Comparison of ENCODE assay signal across 11 cellular contexts in the genomic region with DNA sequence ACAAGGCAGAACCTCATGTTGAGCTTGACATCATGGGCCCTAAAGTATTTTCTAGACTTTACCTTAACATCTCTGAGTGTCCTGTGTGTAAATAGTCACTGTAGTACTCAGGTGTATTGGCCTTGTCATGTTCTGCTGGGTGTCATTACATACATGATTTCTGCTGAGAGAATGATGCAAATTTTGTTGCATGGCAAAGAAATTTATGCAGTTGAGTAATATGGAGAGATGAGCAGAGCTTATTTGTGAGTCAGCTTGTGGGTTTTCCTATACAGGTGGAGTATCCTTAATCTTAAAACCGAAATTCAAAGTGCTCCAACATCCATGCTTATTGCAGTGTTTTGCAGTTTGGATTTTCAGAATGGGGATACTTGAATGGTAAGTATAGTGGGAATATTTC. TPM values are rescaled to one million over a fixed set of nuclear protein-coding genes. Genes with fewer than 3 reads are reported as not detected.
A peak's percentile ranks its signal among the peaks of the same experiment; 100 is the strongest.
DNase-seq lines count a peak whose midpoint lies in the region; ATAC-seq and TF ChIP-seq lines count a peak whose summit lies in the region.
"Had no signal": no experiment of that assay in that cellular context is flagged by ENCODE, and none has a peak within 500 bp of the region (broad histone marks: within the 10 kb centered on the region; RNA-seq: fewer than 3 reads in every experiment).

No MANE protein-coding gene starts in this region.

- H3K27ac Mint-ChIP-seq in activated CD8-positive, alpha-beta memory T cell treated with anti-CD3 and anti-CD28 coated beads, Interleukin-2, amount 10 ng/mL, durations not matched to agents 7 days and 5 days, result peak overlapping the region; percentile 85
- H3K27ac Mint-ChIP-seq in activated T-helper 1 cell treated with anti-CD3 and anti-CD28 coated beads, Interleukin-12 subunit alpha, Interleukin-12 subunit beta, Interleukin-2, Interleukin-4 antibody, amounts not matched to agents 30 ng/mL and 10 ng/mL and 1 ng/mL, durations not matched to agents 14 hours and 24 hours and 36 hours, result peak overlapping the region; percentile 89

- H3K27me3 ChIP-seq in spleen (replicated peaks in 1 of 7), result no peaks in the 10 kb centered on the region

- ATAC-seq in activated CD8-positive, alpha-beta memory T cell treated with anti-CD3 and anti-CD28 coated beads, Interleukin-2, amount 10 ng/mL, durations not matched to agents 7 days and 5 days, result peak; percentile 54
- ATAC-seq in HG02759 (IDR thresholded peaks at IDR 0.05; ENCODE audit: unreplicated experiment) (peak; percentile 47), HG03025 (IDR thresholded peaks at IDR 0.05; ENCODE audit: low FRiP score, unreplicated experiment) (no peak)

- H3K4me1 ChIP-seq in spleen, result peaks cover 8 to 49% (median 37%) of the 10 kb centered on the region in 6 donors

- no peak for DNase-seq in activated CD8-positive, alpha-beta memory T cell treated with anti-CD3 and anti-CD28 coated beads, Interleukin-2, amount 10 ng/mL, durations not matched to agents 7 days and 5 days
- DNase-seq in activated CD8-positive, alpha-beta memory T cell treated with anti-CD3 and anti-CD28 coated beads for 24 hours, result no peak
- DNase-seq in activated T-helper 1 cell treated with anti-CD3 and anti-CD28 coated beads, Interleukin-12 subunit alpha, Interleukin-12 subunit beta, Interleukin-2, Interleukin-4 antibody, amounts not matched to agents 30 ng/mL and 10 ng/mL and 1 ng/mL, durations not matched to agents 14 hours and 24 hours and 36 hours (ENCODE audit: low spot score), result no peak
- DNase-seq in spleen, result no peak
- no peak for DNase-seq in occipital lobe (lab: John Stamatoyannopoulos, UW)
- no peak for DNase-seq in A172 (ENCODE audit: low spot score)
- DNase-seq: erythroblast, naive B cell had no signal

- H3K27me3 Mint-ChIP-seq in activated CD8-positive, alpha-beta memory T cell treated with anti-CD3 and anti-CD28 coated beads, Interleukin-2, amount 10 ng/mL, durations not matched to agents 7 days and 5 days, result no peaks in the 10 kb centered on the region
- no peaks in the 10 kb centered on the region for H3K27me3 Mint-ChIP-seq in activated T-helper 1 cell treated with anti-CD3 and anti-CD28 coated beads, Interleukin-12 subunit alpha, Interleukin-12 subunit beta, Interleukin-2, Interleukin-4 antibody, amounts not matched to agents 30 ng/mL and 10 ng/mL and 1 ng/mL, durations not matched to agents 14 hours and 24 hours and 36 hours (ENCODE audit: insufficient read depth)
- H3K27me3 Mint-ChIP-seq: naive B cell had no signal

- H3K9me3 Mint-ChIP-seq in activated CD8-positive, alpha-beta memory T cell treated with anti-CD3 and anti-CD28 coated beads, Interleukin-2, amount 10 ng/mL, durations not matched to agents 7 days and 5 days (ENCODE audit: low read depth), result no peaks in the 10 kb centered on the region
- H3K9me3 Mint-ChIP-seq in activated T-helper 1 cell treated with anti-CD3 and anti-CD28 coated beads, Interleukin-12 subunit alpha, Interleukin-12 subunit beta, Interleukin-2, Interleukin-4 antibody, amounts not matched to agents 30 ng/mL and 10 ng/mL and 1 ng/mL, durations not matched to agents 14 hours and 24 hours and 36 hours, result no peaks in the 10 kb centered on the region

- H3K4me3 Mint-ChIP-seq in activated CD8-positive, alpha-beta memory T cell treated with anti-CD3 and anti-CD28 coated beads, Interleukin-2, amount 10 ng/mL, durations not matched to agents 7 days and 5 days, result no peak overlapping the region
- peak overlapping the region; percentile 57 for H3K4me3 Mint-ChIP-seq in activated T-helper 1 cell treated with anti-CD3 and anti-CD28 coated beads, Interleukin-12 subunit alpha, Interleukin-12 subunit beta, Interleukin-2, Interleukin-4 antibody, amounts not matched to agents 30 ng/mL and 10 ng/mL and 1 ng/mL, durations not matched to agents 14 hours and 24 hours and 36 hours

- no peak for TF ChIP-seq POLR2A in spleen (IDR thresholded peaks at IDR 0.05)

- CTCF ChIA-PET in activated CD8-positive, alpha-beta memory T cell treated with anti-CD3 and anti-CD28 coated beads, Interleukin-2, amount 10 ng/mL, durations not matched to agents 7 days and 5 days (lab: Charles Lee), result interaction anchor here (0.9 kb wide), 1 partner anchor 11 kb away, joined by 3 read pairs; no protein-coding TSS in a partner anchor

- 0 to 41% (median 0%) methylated on average over 1 of the region's 1 CpG for WGBS in spleen, 5 donors

- intact Hi-C loops in activated T-helper 1 cell treated with anti-CD3 and anti-CD28 coated beads, Interleukin-12 subunit alpha, Interleukin-12 subunit beta, Interleukin-2, Interleukin-4 antibody, amounts not matched to agents 30 ng/mL and 10 ng/mL and 1 ng/mL, durations not matched to agents 14 hours and 24 hours and 36 hours (cut with micrococcal nuclease), result loop anchor here (5.0 kb wide), 1 partner anchor 211 kb away; a partner anchor contains a TSS
- intact Hi-C loops in spleen (cut with DNase I; ENCODE audit: low total_unique reads), result no loop called here

- H3K36me3 Mint-ChIP-seq in activated CD8-positive, alpha-beta memory T cell treated with anti-CD3 and anti-CD28 coated beads, Interleukin-2, amount 10 ng/mL, durations not matched to agents 7 days and 5 days, result peaks cover 1% of the 10 kb centered on the region
- H3K36me3 Mint-ChIP-seq in activated T-helper 1 cell treated with anti-CD3 and anti-CD28 coated beads, Interleukin-12 subunit alpha, Interleukin-12 subunit beta, Interleukin-2, Interleukin-4 antibody, amounts not matched to agents 30 ng/mL and 10 ng/mL and 1 ng/mL, durations not matched to agents 14 hours and 24 hours and 36 hours (ENCODE audit: low read depth), result no peaks in the 10 kb centered on the region
- H3K36me3 Mint-ChIP-seq: naive B cell had no signal

- H3K4me1 Mint-ChIP-seq in activated CD8-positive, alpha-beta memory T cell treated with anti-CD3 and anti-CD28 coated beads, Interleukin-2, amount 10 ng/mL, durations not matched to agents 7 days and 5 days, result peaks cover 32% of the 10 kb centered on the region
- H3K4me1 Mint-ChIP-seq in activated T-helper 1 cell treated with anti-CD3 and anti-CD28 coated beads, Interleukin-12 subunit alpha, Interleukin-12 subunit beta, Interleukin-2, Interleukin-4 antibody, amounts not matched to agents 30 ng/mL and 10 ng/mL and 1 ng/mL, durations not matched to agents 14 hours and 24 hours and 36 hours (ENCODE audit: low read depth), result peaks cover 33% of the 10 kb centered on the region

- H3K9me3 ChIP-seq in spleen, result no peaks in the 10 kb centered on the region

- H3K27ac ChIP-seq in spleen, result peak overlapping the region in 5 of 8 donors; percentile 51 to 73 (median 68)
- H3K27ac ChIP-seq: VCaP had no signal

- H3K4me3 ChIP-seq in spleen, result no peak overlapping the region

- H3K36me3 ChIP-seq in spleen, result peaks cover 0 to 5% (median 0%) of the 10 kb centered on the region in 6 donors

- no peak for TF ChIP-seq CTCF in spleen (IDR thresholded peaks at IDR 0.05 in 8 of 11, conservative IDR thresholded peaks at IDR 0.05 in 3 of 11)

RNA-seq across cellular contexts. Expression of a gene that starts 36.6 kb away (rescaled TPM):
- total RNA-seq in activated CD8-positive, alpha-beta memory T cell treated with anti-CD3 and anti-CD28 coated beads, Interleukin-2, amount 10 ng/mL, durations not matched to agents 7 days and 5 days, result 1 to 10 TPM; 2.0 to 2.9 TPM
- 2.7 and 2.8 TPM in 2 replicates for total RNA-seq in activated T-helper 1 cell treated with anti-CD3 and anti-CD28 coated beads, Interleukin-12 subunit alpha, Interleukin-12 subunit beta, Interleukin-2, Interleukin-4 antibody, amounts not matched to agents 30 ng/mL and 10 ng/mL and 1 ng/mL, durations not matched to agents 14 hours and 24 hours and 36 hours
- total RNA-seq in spleen, result 100 to 1,000 TPM in 4 of 7 donors, 10 to 100 TPM in 3; 66.7 to 126 (median 102) TPM
- 10 to 100 TPM; 14.3 to 30.2 (median 14.8) TPM for polyA plus RNA-seq in spleen
- total RNA-seq in occipital lobe, result 61.0 TPM
- 5.1 and 5.6 TPM in 2 replicates for total RNA-seq in A172 (2014; rRNA removed; shearing (Covaris generic))
